In the genomic region with DNA sequence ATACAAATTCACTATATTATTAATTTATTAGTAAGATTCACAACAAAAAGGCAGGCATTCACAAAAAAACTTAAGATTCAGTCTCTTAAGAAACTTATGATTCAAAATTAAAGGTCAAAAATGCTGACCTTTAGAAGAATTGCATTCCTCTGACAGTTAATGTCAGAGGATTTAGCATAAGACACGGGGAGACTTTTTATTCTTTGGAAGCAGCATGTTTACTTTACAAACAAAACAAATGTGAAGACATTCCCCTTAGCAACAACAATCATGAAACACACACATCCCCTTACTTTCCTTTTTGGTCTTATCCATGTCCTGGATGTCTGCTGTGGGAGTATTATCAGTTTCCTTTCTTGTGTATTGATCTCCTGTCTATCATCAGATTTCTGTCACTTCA, we compare ENCODE assay signal across 24 cellular contexts.
DNase-seq lines count a peak whose midpoint lies in the region; FAIRE-seq and TF ChIP-seq lines count a peak whose summit lies in the region.
"Had no signal": no experiment of that assay in that cellular context is flagged by ENCODE, and none has a peak within 500 bp of the region (broad histone marks: within the 10 kb centered on the region; RNA-seq: fewer than 3 reads in every experiment).

No MANE protein-coding gene starts in this region.

- TF ChIP-seq CTCF in cardiac fibroblast (IDR thresholded peaks at IDR 0.05; ENCODE audit: low read depth, low read length) = no peak

- no peak overlapping the region for H3K4me3 ChIP-seq in cardiac fibroblast (replicated peaks in 1 of 2; ENCODE audit: low read depth in 2 of 2, low read length in 2 of 2)
- H3K4me3 ChIP-seq in MG63 = no peak overlapping the region
- H3K4me3 ChIP-seq: HAP-1, SJSA1 had no signal

- no peak for FAIRE-seq in urothelium cell line (lab: Jason Lieb, UNC)

- DNase-seq in LHCN-M2 (ENCODE audit: low read depth) = peak; percentile 78
- peak; percentile 0 to 57 for DNase-seq in cardiac fibroblast (ENCODE audit: low read depth in 2 of 2)
- DNase-seq in iris pigment epithelial cell (ENCODE audit: low read depth) = peak; percentile 34
- DNase-seq in smooth muscle cell of the brain vasculature (ENCODE audit: low read depth, low spot score) = peak; percentile 24
- no peak for DNase-seq in NCI-H1694 treated with DMSO at 0.1 percent for 48 hours (lab: John Stamatoyannopoulos, UW)
- DNase-seq in MG63 = no peak
- no peak for DNase-seq in urothelium cell line (ENCODE audit: low spot score)
- DNase-seq: C1 segment of cervical spinal cord; CD4-positive, alpha-beta memory T cell; COR-L47; DMS53; GOT3; MV-4-11; NCI-H1105; NCI-H146; NCI-H2029; NCI-H446 treated with DMSO at 0.1 percent for 48 hours; NCI-H526; NCI-H82; NK-92 treated with Interleukin-12 subunit alpha and Interleukin-12 subunit beta, amount 100 ng/mL, for 24 hours; Right ventricle myocardium superior; RPMI8226 had no signal

- H3K27me3 ChIP-seq in MG63 = no peaks in the 10 kb centered on the region
- H3K27me3 ChIP-seq: SJSA1 had no signal

- no peaks in the 10 kb centered on the region for H3K36me3 ChIP-seq in MG63
- H3K36me3 ChIP-seq: HAP-1, SJSA1 had no signal

- H3K9me3 ChIP-seq in MG63 = peaks cover 30% of the 10 kb centered on the region
- H3K9me3 ChIP-seq: HAP-1, SJSA1 had no signal

Comparison
In these comparisons a context has a peak if more than half of its experiments do, and no peak if none do; other contexts are left out.
1. DNase-seq: peak in LHCN-M2 (single experiment), cardiac fibroblast (2 of 2), iris pigment epithelial cell (single experiment) and smooth muscle cell of the brain vasculature (single experiment); none in NCI-H1694 treated with DMSO at 0.1 percent for 48 hours (single experiment), MG63 (single experiment) and urothelium cell line (single experiment).